Comparison of ENCODE assay signal across 8 cellular contexts in the genomic region with DNA sequence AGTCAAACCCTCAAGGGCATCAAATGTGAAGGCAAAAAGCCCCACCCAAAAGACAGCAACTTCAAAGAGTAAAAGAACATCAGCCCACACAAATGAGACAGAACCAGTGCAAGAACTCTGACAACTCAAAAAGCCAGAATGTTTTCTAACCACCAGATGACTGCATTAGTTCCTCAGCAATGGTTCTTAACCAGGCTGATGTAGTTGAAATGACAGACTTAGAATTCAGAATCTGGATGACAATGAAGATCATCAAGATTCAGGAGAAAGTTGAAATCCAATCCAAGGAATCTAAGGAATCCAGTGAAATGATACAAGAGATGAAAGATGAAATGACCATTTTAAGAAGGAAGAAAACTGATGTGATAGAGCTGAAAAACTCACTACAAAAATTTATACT.
"Had no signal": no experiment of that assay in that cellular context is flagged by ENCODE, and none has a peak within 500 bp of the region (broad histone marks: within the 10 kb centered on the region; RNA-seq: fewer than 3 reads in every experiment).

No MANE protein-coding gene starts in this region.

- DNase-seq: GDM1, GF-D8 had no signal

- FAIRE-seq: G401.6, GM12878, GM12891, GM12892, GM18507, GM19239 had no signal

- H3K4me3 ChIP-seq: GM12878 had no signal

- ATAC-seq: GM12878 had no signal
